13 cellular contexts compared by ENCODE assay signal in genomic region chr12:84507914-84508313, GRCh38.
DNase-seq lines count a peak whose midpoint lies in the region; TF ChIP-seq lines count a peak whose summit lies in the region.
"Had no signal": no experiment of that assay in that cellular context is flagged by ENCODE, and none has a peak within 500 bp of the region (broad histone marks: within the 10 kb centered on the region; RNA-seq: fewer than 3 reads in every experiment).

No MANE protein-coding gene starts in this region.

- peak; percentile 78 for DNase-seq in DMS53 (lab: John Stamatoyannopoulos, UW)
- DNase-seq in DMS53 treated with DMSO at 0.1 percent for 48 hours (lab: John Stamatoyannopoulos, UW; ENCODE audit: unreplicated experiment) = no peak
- peak; percentile 33 for DNase-seq in NCI-H2171 (lab: John Stamatoyannopoulos, UW)
- no peak for DNase-seq in esophagus squamous epithelium (lab: John Stamatoyannopoulos, UW)
- no peak for DNase-seq in stimulated activated CD4-positive, alpha-beta T cell treated with anti-CD3 and anti-CD28 coated beads, Interleukin-1b, Interleukin-23, amount 100 ng/mL, for 48 hours
- no peak for DNase-seq in NOMO-1 treated with DMSO at 0.1 percent for 48 hours (lab: John Stamatoyannopoulos, UW; ENCODE audit: unreplicated experiment)
- DNase-seq in activated CD8-positive, alpha-beta memory T cell treated with anti-CD3 and anti-CD28 coated beads, Interleukin-2, amount 50 U/mL, for 4 hours = no peak
- DNase-seq: activated CD4-positive, alpha-beta memory T cell treated with anti-CD3 and anti-CD28 coated beads, Interleukin-2, amount 10 ng/mL, durations not matched to agents 7 days and 5 days; activated effector memory CD4-positive, alpha-beta T cell treated with anti-CD3 and anti-CD28 coated beads, Interleukin-2, amount 50 U/mL, for 16 hours; pancreas had no signal

- H3K27me3 ChIP-seq in esophagus squamous epithelium = no peaks in the 10 kb centered on the region
- H3K27me3 ChIP-seq in neuron (ENCODE audit: insufficient read depth, low read length) = no peaks in the 10 kb centered on the region
- H3K27me3 ChIP-seq: pancreas had no signal

- H2AFZ ChIP-seq in neuron (ENCODE audit: low read depth, low read length) = peak overlapping the region; percentile 43

- no peak for TF ChIP-seq POLR2A in esophagus squamous epithelium (IDR thresholded peaks at IDR 0.05)

- peak overlapping the region; percentile 31 to 68 (median 56) for H3K27ac ChIP-seq in esophagus squamous epithelium
- H3K27ac ChIP-seq: 22Rv1, pancreas had no signal

- WGBS in esophagus squamous epithelium, 2 donors = 57 to 69% methylated on average over 3 of the region's 3 CpGs

- no peaks in the 10 kb centered on the region for H3K36me3 ChIP-seq in esophagus squamous epithelium
- no peaks in the 10 kb centered on the region for H3K36me3 ChIP-seq in neuron (ENCODE audit: insufficient read depth, low read length)
- H3K36me3 ChIP-seq: pancreas had no signal

- H3K4me3 ChIP-seq in esophagus squamous epithelium = no peak overlapping the region
- no peak overlapping the region for H3K4me3 ChIP-seq in neuron (ENCODE audit: low read length)
- H3K4me3 ChIP-seq: lung, pancreas had no signal

- no peak for TF ChIP-seq CTCF in esophagus squamous epithelium (IDR thresholded peaks at IDR 0.05)

- H3K4me1 ChIP-seq in esophagus squamous epithelium (peaks cover 4 to 31% (median 15%) of the 10 kb centered on the region in 3 donors), neuron (ENCODE audit: insufficient read depth, low read length) (peaks cover 4% of the 10 kb centered on the region)
- H3K4me1 ChIP-seq: pancreas had no signal

- no peaks in the 10 kb centered on the region for H3K9me3 ChIP-seq in esophagus squamous epithelium
- no peaks in the 10 kb centered on the region for H3K9me3 ChIP-seq in neuron (ENCODE audit: low read length)
- H3K9me3 ChIP-seq: pancreas had no signal

- intact Hi-C loops in esophagus squamous epithelium (cut with DNase I) = no loop called here

Comparison
In these comparisons a context has a peak if more than half of its experiments do, and no peak if none do; other contexts are left out.
1. DNase-seq: peak in DMS53 (single experiment) and NCI-H2171 (single experiment); none in DMS53 treated with DMSO at 0.1 percent for 48 hours (single experiment), esophagus squamous epithelium (single experiment), stimulated activated CD4-positive, alpha-beta T cell treated with anti-CD3 and anti-CD28 coated beads, Interleukin-1b, Interleukin-23, amount 100 ng/mL, for 48 hours (single experiment), NOMO-1 treated with DMSO at 0.1 percent for 48 hours (single experiment) and activated CD8-positive, alpha-beta memory T cell treated with anti-CD3 and anti-CD28 coated beads, Interleukin-2, amount 50 U/mL, for 4 hours (single experiment).